In the genomic region with DNA sequence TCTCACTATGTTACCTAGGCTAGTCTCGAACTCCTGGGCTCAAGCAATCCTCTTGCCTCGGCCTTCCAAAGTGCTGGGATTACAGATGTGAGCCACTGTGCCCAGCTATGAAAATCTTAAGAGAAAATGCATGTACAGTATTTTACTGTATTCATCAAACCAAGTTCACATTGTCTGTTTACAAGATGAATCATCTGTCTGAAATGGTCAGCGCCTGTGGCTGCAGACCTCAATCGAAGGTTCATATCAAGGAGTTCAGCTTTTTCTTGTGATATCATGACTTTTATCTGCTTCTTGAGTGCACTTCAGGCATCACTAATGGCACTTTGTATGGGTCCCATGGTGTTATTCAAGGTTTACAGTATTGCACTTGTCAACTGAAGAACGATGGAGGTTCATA, we compare ENCODE assay signal across 26 cellular contexts.
DNase-seq lines count a peak whose midpoint lies in the region; ATAC-seq and TF ChIP-seq lines count a peak whose summit lies in the region.
"Had no signal": no experiment of that assay in that cellular context is flagged by ENCODE, and none has a peak within 500 bp of the region (broad histone marks: within the 10 kb centered on the region; RNA-seq: fewer than 3 reads in every experiment).

No MANE protein-coding gene starts in this region.

- no peaks in the 10 kb centered on the region for H3K9me3 ChIP-seq in naive thymus-derived CD4-positive, alpha-beta T cell (ENCODE audit: control insufficient read depth in 2 of 3, low read length in 3 of 3)
- H3K9me3 ChIP-seq: BLaER1 treated with 17β-estradiol and CSF1 and Interleukin-3, amounts not matched to agents 10 nM and 100 nM; breast epithelium; vagina had no signal

- H3K27me3 ChIP-seq in naive thymus-derived CD4-positive, alpha-beta T cell (ENCODE audit: control insufficient read depth in 2 of 2, insufficient read depth in 2 of 2, low read length in 2 of 2): no peaks in the 10 kb centered on the region
- H3K27me3 ChIP-seq: BLaER1 treated with 17β-estradiol and CSF1 and Interleukin-3, amounts not matched to agents 10 nM and 100 nM; breast epithelium; vagina had no signal

- DNase-seq in A172 (ENCODE audit: low spot score) (peak; percentile 75), HT1080 (ENCODE audit: low read depth) (peak; percentile 74), fibroblast of pulmonary artery (ENCODE audit: low read depth) (peak; percentile 31), DMS 273 (lab: John Stamatoyannopoulos, UW; ENCODE audit: unreplicated experiment) (no peak), amygdala (lab: John Stamatoyannopoulos, UW) (no peak)
- no peak for DNase-seq in naive thymus-derived CD4-positive, alpha-beta T cell
- DNase-seq in activated T-cell treated with anti-CD3 and anti-CD28 coated beads, Interleukin-2, amount 50 U/mL, for 1 hour: no peak
- DNase-seq: 8988T; activated CD4-positive, alpha-beta T cell treated with anti-CD3 and anti-CD28 coated beads for 4 hours; activated CD8-positive, alpha-beta memory T cell treated with anti-CD3 and anti-CD28 coated beads, Interleukin-2, amount 10 ng/mL, durations not matched to agents 7 days and 5 days; dermis blood vessel endothelial cell; hypothalamus; islet precursor cell; naive B cell; NCI-H1436; NCI-H2171 treated with DMSO at 0.1 percent for 48 hours; NCI-H69; right cardiac atrium; SIG-M5 had no signal

- peaks cover 0 to 3% (median 0%) of the 10 kb centered on the region in 7 donors for H3K4me1 Mint-ChIP-seq in naive thymus-derived CD4-positive, alpha-beta T cell
- H3K4me1 Mint-ChIP-seq: activated CD8-positive, alpha-beta memory T cell treated with anti-CD3 and anti-CD28 coated beads, Interleukin-2, amount 10 ng/mL, durations not matched to agents 7 days and 5 days; activated T-helper 17 cell treated with anti-CD3 and anti-CD28 coated beads, Interleukin-2, amount 50 U/mL, for 72 hours had no signal

- no peaks in the 10 kb centered on the region for H3K36me3 ChIP-seq in naive thymus-derived CD4-positive, alpha-beta T cell (ENCODE audit: control insufficient read depth in 2 of 3, insufficient read depth in 3 of 3, low read length in 3 of 3)
- H3K36me3 ChIP-seq: BLaER1 treated with 17β-estradiol and CSF1 and Interleukin-3, amounts not matched to agents 10 nM and 100 nM; breast epithelium; vagina had no signal

- no peaks in the 10 kb centered on the region for H3K9me3 Mint-ChIP-seq in naive thymus-derived CD4-positive, alpha-beta T cell
- H3K9me3 Mint-ChIP-seq: activated T-helper 17 cell treated with anti-CD3 and anti-CD28 coated beads, Interleukin-2, amount 50 U/mL, for 72 hours; naive B cell; stimulated activated memory B cell treated with anti-CD40 and anti-IgM and Interleukin-4, amounts not matched to agents 10 μg/mL and 1 μg/mL and 100 μg/mL, for 72 hours had no signal

- no peaks in the 10 kb centered on the region for H3K4me1 ChIP-seq in naive thymus-derived CD4-positive, alpha-beta T cell (ENCODE audit: control insufficient read depth in 2 of 2, insufficient read depth in 2 of 2, low read length in 2 of 2)
- H3K4me1 ChIP-seq: breast epithelium, vagina had no signal

- H3K27me3 Mint-ChIP-seq in naive thymus-derived CD4-positive, alpha-beta T cell: peaks cover 0 to 18% (median 0%) of the 10 kb centered on the region in 5 donors
- H3K27me3 Mint-ChIP-seq: activated naive CD8-positive, alpha-beta T cell; naive B cell; stimulated activated memory B cell treated with anti-CD40 and anti-IgM and Interleukin-4, amounts not matched to agents 10 μg/mL and 1 μg/mL and 100 μg/mL, for 72 hours had no signal

- H3K27ac ChIP-seq in naive thymus-derived CD4-positive, alpha-beta T cell (ENCODE audit: low read depth, low read length): no peak overlapping the region
- H3K27ac ChIP-seq: BLaER1 treated with 17β-estradiol and CSF1 and Interleukin-3, amounts not matched to agents 10 nM and 100 nM; breast epithelium; vagina had no signal

- intact Hi-C loops in naive thymus-derived CD4-positive, alpha-beta T cell (cut with micrococcal nuclease): no loop called here

- H3K4me3 ChIP-seq in fibroblast of pulmonary artery (replicated peaks; ENCODE audit: low read depth, low read length): no peak overlapping the region
- no peak overlapping the region for H3K4me3 ChIP-seq in naive thymus-derived CD4-positive, alpha-beta T cell (ENCODE audit: low read length)
- H3K4me3 ChIP-seq: BLaER1 treated with 17β-estradiol and CSF1 and Interleukin-3, amounts not matched to agents 10 nM and 100 nM; breast epithelium; vagina had no signal

- CTCF ChIA-PET in naive thymus-derived CD4-positive, alpha-beta T cell (lab: Charles Lee): no interaction called here

- POLR2A ChIA-PET in naive thymus-derived CD4-positive, alpha-beta T cell (lab: Charles Lee): no interaction called here

- no peak overlapping the region for H3K27ac Mint-ChIP-seq in naive thymus-derived CD4-positive, alpha-beta T cell
- H3K27ac Mint-ChIP-seq: activated CD8-positive, alpha-beta memory T cell treated with anti-CD3 and anti-CD28 coated beads, Interleukin-2, amount 10 ng/mL, durations not matched to agents 7 days and 5 days; activated naive CD8-positive, alpha-beta T cell; activated T-helper 17 cell treated with anti-CD3 and anti-CD28 coated beads, Interleukin-2, amount 50 U/mL, for 72 hours; naive B cell; stimulated activated memory B cell treated with anti-CD40 and anti-IgM and Interleukin-4, amounts not matched to agents 10 μg/mL and 1 μg/mL and 100 μg/mL, for 72 hours had no signal

- peaks cover 0 to 9% (median 0%) of the 10 kb centered on the region in 5 donors for H3K36me3 Mint-ChIP-seq in naive thymus-derived CD4-positive, alpha-beta T cell
- H3K36me3 Mint-ChIP-seq: activated CD8-positive, alpha-beta memory T cell treated with anti-CD3 and anti-CD28 coated beads, Interleukin-2, amount 10 ng/mL, durations not matched to agents 7 days and 5 days; naive B cell; stimulated activated memory B cell treated with anti-CD40 and anti-IgM and Interleukin-4, amounts not matched to agents 10 μg/mL and 1 μg/mL and 100 μg/mL, for 72 hours had no signal

- ATAC-seq in SK-N-SH treated with all-trans-retinoic acid at 6 μM for 48 hours: peak; percentile 61
- no peak for ATAC-seq in naive thymus-derived CD4-positive, alpha-beta T cell
- ATAC-seq: activated CD8-positive, alpha-beta memory T cell treated with anti-CD3 and anti-CD28 coated beads, Interleukin-2, amount 10 ng/mL, durations not matched to agents 7 days and 5 days; activated T-helper 17 cell treated with anti-CD3 and anti-CD28 coated beads, Interleukin-2, amount 50 U/mL, for 72 hours; right cardiac atrium; stimulated activated memory B cell treated with anti-CD40 and anti-IgM and Interleukin-4, amounts not matched to agents 10 μg/mL and 1 μg/mL and 100 μg/mL, for 72 hours had no signal

- no peak for TF ChIP-seq CTCF in fibroblast of pulmonary artery (IDR thresholded peaks at IDR 0.05; ENCODE audit: low read length, missing control alignments)

- H3K4me3 Mint-ChIP-seq in naive thymus-derived CD4-positive, alpha-beta T cell: no peak overlapping the region
- H3K4me3 Mint-ChIP-seq: activated CD8-positive, alpha-beta memory T cell treated with anti-CD3 and anti-CD28 coated beads, Interleukin-2, amount 10 ng/mL, durations not matched to agents 7 days and 5 days; activated naive CD8-positive, alpha-beta T cell; activated T-helper 17 cell treated with anti-CD3 and anti-CD28 coated beads, Interleukin-2, amount 50 U/mL, for 72 hours; naive B cell; stimulated activated memory B cell treated with anti-CD40 and anti-IgM and Interleukin-4, amounts not matched to agents 10 μg/mL and 1 μg/mL and 100 μg/mL, for 72 hours had no signal

TF ChIP-seq in SK-N-SH treated with all-trans-retinoic acid at 6 μM for 48 hours, 23 proteins besides CTCF, POLR2A, EP300 and RAD21:
- TF ChIP-seq ARNTL (CRISPR knock-in tag; IDR thresholded peaks at IDR 0.05; ENCODE audit: borderline replicate concordance, low read depth): no peak
- peak; percentile 93 for TF ChIP-seq ISL1 (CRISPR knock-in tag; IDR thresholded peaks at IDR 0.05)

Comparison
In these comparisons a context has a peak if more than half of its experiments do, and no peak if none do; other contexts are left out.
1. DNase-seq: peak in A172 (single experiment), HT1080 (single experiment) and fibroblast of pulmonary artery (single experiment); none in DMS 273 (single experiment), naive thymus-derived CD4-positive, alpha-beta T cell (0 of 9), amygdala (0 of 56) and activated T-cell treated with anti-CD3 and anti-CD28 coated beads, Interleukin-2, amount 50 U/mL, for 1 hour (single experiment).